ENCODE assay signal across 8 cellular contexts in the genomic region with DNA sequence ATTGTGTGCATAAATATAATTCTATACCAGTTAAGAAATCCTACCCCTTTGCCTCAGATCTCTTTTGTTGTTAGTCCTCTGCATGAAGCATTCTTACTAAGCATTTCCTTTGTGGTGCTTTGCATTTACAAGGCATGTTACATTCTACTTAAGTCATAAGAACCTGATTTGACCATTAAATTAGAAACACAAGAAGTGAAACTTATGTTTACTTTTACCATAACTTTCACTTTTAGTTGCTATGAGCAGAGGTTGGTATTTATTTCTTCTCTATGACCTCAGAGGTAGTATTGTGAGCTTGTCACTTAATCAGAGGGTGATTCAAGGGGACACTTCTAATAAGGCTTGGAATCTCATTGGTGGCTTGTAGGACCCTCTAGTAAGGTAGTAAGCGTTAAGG. TPM values are rescaled to one million over a fixed set of nuclear protein-coding genes. Genes with fewer than 3 reads are reported as not detected.
DNase-seq lines count a peak whose midpoint lies in the region; ATAC-seq, FAIRE-seq and TF ChIP-seq lines count a peak whose summit lies in the region.

No MANE protein-coding gene starts in this region.

- DNase-seq in ELR (ENCODE audit: low read depth) (peak; percentile 61), cardiac fibroblast (ENCODE audit: low read depth in 2 of 2) (peak; percentile 51 to 61), upper lobe of right lung (no peak), ecto neural progenitor cell (ENCODE audit: low spot score) (no peak), HTR-8/SVneo (ENCODE audit: insufficient read length, low spot score) (no peak), G401 (ENCODE audit: low spot score) (no peak)

- H3K9me3 ChIP-seq in upper lobe of right lung, result no peaks in the 10 kb centered on the region

- H3K36me3 ChIP-seq in upper lobe of right lung, result no peaks in the 10 kb centered on the region

- H3K27me3 ChIP-seq in upper lobe of right lung, result no peaks in the 10 kb centered on the region

- ATAC-seq in GM21390 (IDR thresholded peaks at IDR 0.05; ENCODE audit: unreplicated experiment), result peak; percentile 80
- ATAC-seq in HG03565 (IDR thresholded peaks at IDR 0.05; ENCODE audit: unreplicated experiment), result peak; percentile 91
- peak; percentile 36 for ATAC-seq in upper lobe of right lung

- no peak overlapping the region for H3K27ac ChIP-seq in upper lobe of right lung

- intact Hi-C loops in upper lobe of right lung (cut with DNase I), result no loop called here

- peaks cover 41% of the 10 kb centered on the region for H3K4me1 ChIP-seq in upper lobe of right lung

- H3K4me3 ChIP-seq in cardiac fibroblast (replicated peaks in 1 of 2; ENCODE audit: low read depth in 2 of 2, low read length in 2 of 2) (no peak overlapping the region), upper lobe of right lung (no peak overlapping the region)

- no peak for FAIRE-seq in HTR-8/SVneo (lab: Jason Lieb, UNC)

- TF ChIP-seq CTCF in cardiac fibroblast (IDR thresholded peaks at IDR 0.05; ENCODE audit: low read depth, low read length) (no peak), upper lobe of right lung (IDR thresholded peaks at IDR 0.05) (no peak)

- in situ Hi-C loops in G401 (cut with HindIII; ENCODE audit: low sequenced_read_pairs), result no loop called here

RNA-seq across cellular contexts. Expression of gene FAM20B, which starts 9.0 kb away (rescaled TPM):
- total RNA-seq in upper lobe of right lung, result 44.0 TPM
- total RNA-seq in G401 (2014; rRNA removed; shearing (Covaris generic)), result 9.3 and 19.7 TPM in 2 replicates

RNA-seq across cellular contexts. Expression of gene TOR3A, which starts 47.1 kb away (rescaled TPM):
- 23.0 TPM for total RNA-seq in upper lobe of right lung
- 82.3 and 136 TPM in 2 replicates for total RNA-seq in G401 (2014; rRNA removed; shearing (Covaris generic))

Comparison
In these comparisons a context has a peak if more than half of its experiments do, and no peak if none do; other contexts are left out.
1. DNase-seq: peak in ELR (single experiment) and cardiac fibroblast (2 of 2); none in upper lobe of right lung (single experiment), ecto neural progenitor cell (single experiment), HTR-8/SVneo (single experiment) and G401 (single experiment).
2. ATAC-seq: peak in every context shown above with its lines; median percentile 91 in HG03565; 80 in GM21390; 36 in upper lobe of right lung.